17 cellular contexts compared by ENCODE assay signal in the genomic region with DNA sequence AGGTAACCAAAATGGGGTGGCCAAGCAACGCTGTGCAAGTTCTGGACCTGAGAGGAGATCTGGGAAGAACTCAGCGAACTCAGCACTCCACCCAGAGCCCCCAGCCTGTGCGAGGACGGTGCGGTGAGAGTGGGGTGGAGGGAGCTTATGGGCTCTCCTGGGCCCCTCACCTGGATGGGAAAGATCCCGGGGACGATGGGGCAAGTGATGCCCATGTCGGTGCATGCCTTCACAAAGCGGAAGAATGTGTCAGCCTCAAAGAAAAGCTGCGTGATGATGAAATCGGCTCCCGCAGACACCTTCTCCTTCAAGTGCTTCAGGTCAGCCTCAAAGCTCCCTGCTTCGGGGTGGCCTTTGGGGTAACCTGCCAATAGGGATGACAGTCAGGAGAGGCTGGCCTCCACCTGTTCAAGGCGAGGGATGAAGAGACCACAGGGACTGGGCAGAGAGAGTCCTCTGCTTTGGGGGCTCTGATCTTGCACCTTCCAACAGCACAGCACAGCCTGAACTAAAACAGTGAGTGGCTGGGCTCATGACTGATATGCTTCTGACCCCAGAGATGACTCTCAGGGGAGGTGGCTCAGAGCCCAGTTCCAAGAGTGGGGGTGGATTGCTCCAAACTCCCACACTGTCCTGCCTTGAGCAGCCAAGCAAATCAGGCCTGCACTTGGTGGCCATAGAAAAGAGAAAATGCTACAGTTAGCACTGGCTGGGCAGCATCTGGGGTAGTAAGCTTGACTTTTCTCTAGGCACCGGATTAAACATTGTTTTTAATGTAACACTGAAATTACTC. TPM values are rescaled to one million over a fixed set of nuclear protein-coding genes. Genes with fewer than 3 reads are reported as not detected.
A peak's percentile ranks its signal among the peaks of the same experiment; 100 is the strongest.
DNase-seq lines count a peak whose midpoint lies in the region; ATAC-seq and TF ChIP-seq lines count a peak whose summit lies in the region.
"Had no signal": no experiment of that assay in that cellular context is flagged by ENCODE, and none has a peak within 500 bp of the region (broad histone marks: within the 10 kb centered on the region; RNA-seq: fewer than 3 reads in every experiment).

No MANE protein-coding gene starts in this region.

- intact Hi-C loops in cardiac septum (cut with DNase I): no loop called here
- intact Hi-C loops in activated CD4-positive, alpha-beta T cell treated with anti-CD3 and anti-CD28 coated beads for 36 hours (cut with DNase I, micrococcal nuclease): no loop called here

- H3K4me3 Mint-ChIP-seq in activated CD4-positive, alpha-beta T cell treated with anti-CD3 and anti-CD28 coated beads for 36 hours: no peak overlapping the region
- no peak overlapping the region for H3K4me3 Mint-ChIP-seq in activated CD8-positive, alpha-beta memory T cell treated with anti-CD3 and anti-CD28 coated beads, Interleukin-2, amount 10 ng/mL, durations not matched to agents 7 days and 5 days
- H3K4me3 Mint-ChIP-seq: activated CD4-positive, alpha-beta T cell treated with anti-CD3 and anti-CD28 coated beads, Interleukin-2, amount 10 ng/mL, durations not matched to agents 24 days and 14 days; IgD-negative memory B cell had no signal

- no peaks in the 10 kb centered on the region for H3K27me3 Mint-ChIP-seq in activated CD4-positive, alpha-beta T cell treated with anti-CD3 and anti-CD28 coated beads for 36 hours
- H3K27me3 Mint-ChIP-seq in activated CD8-positive, alpha-beta memory T cell treated with anti-CD3 and anti-CD28 coated beads, Interleukin-2, amount 10 ng/mL, durations not matched to agents 7 days and 5 days: no peaks in the 10 kb centered on the region
- H3K27me3 Mint-ChIP-seq: activated CD4-positive, alpha-beta T cell treated with anti-CD3 and anti-CD28 coated beads, Interleukin-2, amount 10 ng/mL, durations not matched to agents 24 days and 14 days; IgD-negative memory B cell had no signal

- no peaks in the 10 kb centered on the region for H3K79me2 ChIP-seq in ACC112 (ENCODE audit: control insufficient read depth, insufficient read depth, low read length, unreplicated experiment)

- no peak overlapping the region for H3K27ac Mint-ChIP-seq in activated CD4-positive, alpha-beta T cell treated with anti-CD3 and anti-CD28 coated beads for 36 hours
- no peak overlapping the region for H3K27ac Mint-ChIP-seq in activated CD8-positive, alpha-beta memory T cell treated with anti-CD3 and anti-CD28 coated beads, Interleukin-2, amount 10 ng/mL, durations not matched to agents 7 days and 5 days
- H3K27ac Mint-ChIP-seq: activated CD4-positive, alpha-beta T cell treated with anti-CD3 and anti-CD28 coated beads, Interleukin-2, amount 10 ng/mL, durations not matched to agents 24 days and 14 days had no signal

- H2AFZ ChIP-seq in ACC112 (ENCODE audit: low read length, unreplicated experiment): no peak overlapping the region

- H3K9me3 ChIP-seq in adipocyte (ENCODE audit: control insufficient read depth, low read length): no peaks in the 10 kb centered on the region

- H3K27me3 ChIP-seq in ACC112 (ENCODE audit: insufficient read depth, low read length) (no peaks in the 10 kb centered on the region), adipocyte (replicated peaks; ENCODE audit: control insufficient read depth, insufficient read depth, low read length) (no peaks in the 10 kb centered on the region)

- ATAC-seq in omental fat pad (ENCODE audit: low FRiP score): peak; percentile 20
- ATAC-seq in HG03095 (IDR thresholded peaks at IDR 0.05; ENCODE audit: unreplicated experiment): no peak
- no peak for ATAC-seq in activated CD4-positive, alpha-beta T cell treated with anti-CD3 and anti-CD28 coated beads for 36 hours
- ATAC-seq in activated CD8-positive, alpha-beta memory T cell treated with anti-CD3 and anti-CD28 coated beads, Interleukin-2, amount 10 ng/mL, durations not matched to agents 7 days and 5 days: no peak

- POLR2A ChIA-PET in activated CD4-positive, alpha-beta T cell treated with anti-CD3 and anti-CD28 coated beads for 36 hours (lab: Charles Lee): no interaction called here

- CTCF ChIA-PET in activated CD4-positive, alpha-beta T cell treated with anti-CD3 and anti-CD28 coated beads for 36 hours (lab: Charles Lee): interaction anchor here (1.1 kb wide), 2 partner anchors 20 to 22 kb away, joined by 3 read pairs; no protein-coding TSS in a partner anchor
- CTCF ChIA-PET in activated CD8-positive, alpha-beta memory T cell treated with anti-CD3 and anti-CD28 coated beads, Interleukin-2, amount 10 ng/mL, durations not matched to agents 7 days and 5 days (lab: Charles Lee): interaction anchor here (1.1 kb wide), 1 partner anchor 12 kb away, joined by 3 read pairs; no protein-coding TSS in a partner anchor

- H3K27ac ChIP-seq in ACC112 (ENCODE audit: low read depth, low read length): peak overlapping the region; percentile 19; the same call in 1 of the 2 replicates

- H3K4me1 Mint-ChIP-seq in activated CD4-positive, alpha-beta T cell treated with anti-CD3 and anti-CD28 coated beads for 36 hours: no peaks in the 10 kb centered on the region
- peaks cover 2% of the 10 kb centered on the region for H3K4me1 Mint-ChIP-seq in activated CD8-positive, alpha-beta memory T cell treated with anti-CD3 and anti-CD28 coated beads, Interleukin-2, amount 10 ng/mL, durations not matched to agents 7 days and 5 days
- H3K4me1 Mint-ChIP-seq: activated CD4-positive, alpha-beta T cell treated with anti-CD3 and anti-CD28 coated beads, Interleukin-2, amount 10 ng/mL, durations not matched to agents 24 days and 14 days had no signal

- H3K9me3 Mint-ChIP-seq in activated CD4-positive, alpha-beta T cell treated with anti-CD3 and anti-CD28 coated beads for 36 hours (ENCODE audit: low read depth): no peaks in the 10 kb centered on the region
- no peaks in the 10 kb centered on the region for H3K9me3 Mint-ChIP-seq in activated CD8-positive, alpha-beta memory T cell treated with anti-CD3 and anti-CD28 coated beads, Interleukin-2, amount 10 ng/mL, durations not matched to agents 7 days and 5 days (ENCODE audit: low read depth)
- H3K9me3 Mint-ChIP-seq: activated CD4-positive, alpha-beta T cell treated with anti-CD3 and anti-CD28 coated beads, Interleukin-2, amount 10 ng/mL, durations not matched to agents 24 days and 14 days; IgD-negative memory B cell had no signal

- H3K4me3 ChIP-seq in ACC112 (ENCODE audit: low read depth, low read length) (no peak overlapping the region), adipocyte (ENCODE audit: low read length) (no peak overlapping the region)

- peaks cover 21% of the 10 kb centered on the region for H3K4me1 ChIP-seq in ACC112 (ENCODE audit: control insufficient read depth, insufficient read depth, low read length, unreplicated experiment)
- peaks cover 39% of the 10 kb centered on the region for H3K4me1 ChIP-seq in adipocyte (ENCODE audit: control insufficient read depth, insufficient read depth, low read length)

- H3K36me3 ChIP-seq in ACC112 (ENCODE audit: insufficient read depth, low read length) (peaks cover 6% of the 10 kb centered on the region; the same call in 1 of the 2 replicates), adipocyte (ENCODE audit: control insufficient read depth, insufficient read depth, low read length, severe bottlenecking) (peaks cover 59% of the 10 kb centered on the region)

- peaks cover 24% of the 10 kb centered on the region for H3K36me3 Mint-ChIP-seq in activated CD4-positive, alpha-beta T cell treated with anti-CD3 and anti-CD28 coated beads for 36 hours (ENCODE audit: low read depth)
- peaks cover 11% of the 10 kb centered on the region for H3K36me3 Mint-ChIP-seq in activated CD8-positive, alpha-beta memory T cell treated with anti-CD3 and anti-CD28 coated beads, Interleukin-2, amount 10 ng/mL, durations not matched to agents 7 days and 5 days

- no peak for DNase-seq in adipocyte (ENCODE audit: low read depth)
- peak; percentile 82 for DNase-seq in cardiac septum (ENCODE audit: low spot score)
- no peak for DNase-seq in omental fat pad (ENCODE audit: low spot score)
- no peak for DNase-seq in activated CD4-positive, alpha-beta T cell treated with anti-CD3 and anti-CD28 coated beads for 36 hours
- no peak for DNase-seq in nucleus accumbens (lab: John Stamatoyannopoulos, UW)
- no peak for DNase-seq in activated CD8-positive, alpha-beta memory T cell treated with anti-CD3 and anti-CD28 coated beads, Interleukin-2, amount 10 ng/mL, durations not matched to agents 7 days and 5 days
- DNase-seq: activated CD4-positive, alpha-beta T cell treated with anti-CD3 and anti-CD28 coated beads, Interleukin-2, amount 10 ng/mL, durations not matched to agents 24 days and 14 days; activated naive CD4-positive, alpha-beta T cell; DMS153; H7; NCI-H187 treated with DMSO at 0.1 percent for 48 hours; retina had no signal

- no peak for TF ChIP-seq CTCF in omental fat pad (IDR thresholded peaks at IDR 0.05)

- H3K9ac ChIP-seq in adipocyte (ENCODE audit: low read length): peak overlapping the region; percentile 57

RNA-seq across cellular contexts. Expression of gene MTHFR, which starts 9.5 kb away (rescaled TPM):
- 33.7 TPM for total RNA-seq in cardiac septum
- 10 to 100 TPM; 28.9 to 44.8 (median 36.0) TPM for total RNA-seq in omental fat pad
- 10 to 100 TPM; 11.2 to 11.6 TPM for total RNA-seq in activated CD4-positive, alpha-beta T cell treated with anti-CD3 and anti-CD28 coated beads for 36 hours
- total RNA-seq in activated CD8-positive, alpha-beta memory T cell treated with anti-CD3 and anti-CD28 coated beads, Interleukin-2, amount 10 ng/mL, durations not matched to agents 7 days and 5 days: 10 to 100 TPM; 24.1 to 30.0 TPM

RNA-seq across cellular contexts. Expression of gene CLCN6, which starts 9.8 kb away (rescaled TPM):
- 26.3 TPM for total RNA-seq in cardiac septum
- 10 to 100 TPM; 14.4 to 20.4 (median 18.0) TPM for total RNA-seq in omental fat pad
- 1 to 10 TPM; 9.4 to 9.5 TPM for total RNA-seq in activated CD4-positive, alpha-beta T cell treated with anti-CD3 and anti-CD28 coated beads for 36 hours
- 10 to 100 TPM; 20.0 to 21.1 TPM for total RNA-seq in activated CD8-positive, alpha-beta memory T cell treated with anti-CD3 and anti-CD28 coated beads, Interleukin-2, amount 10 ng/mL, durations not matched to agents 7 days and 5 days

RNA-seq across cellular contexts. Expression of gene C1orf167, which starts 34.2 kb away (rescaled TPM):
- total RNA-seq in cardiac septum (2.3 TPM), omental fat pad (1 to 10 TPM in 1 of 4 donors, under 1 TPM in 1, not detected in 2; 0.72 to 2.0 TPM)
- not detected for total RNA-seq in activated CD4-positive, alpha-beta T cell treated with anti-CD3 and anti-CD28 coated beads for 36 hours
- total RNA-seq in activated CD8-positive, alpha-beta memory T cell treated with anti-CD3 and anti-CD28 coated beads, Interleukin-2, amount 10 ng/mL, durations not matched to agents 7 days and 5 days: not detected
- total RNA-seq: activated CD4-positive, alpha-beta T cell treated with anti-CD3 and anti-CD28 coated beads, Interleukin-2, amount 10 ng/mL, durations not matched to agents 24 days and 14 days; glomerular endothelial cell had no signal

RNA-seq across cellular contexts. Expression of gene NPPA, which starts 51.4 kb away (rescaled TPM):
- total RNA-seq in cardiac septum (21,376 TPM), omental fat pad (not detected)
- not detected for total RNA-seq in activated CD4-positive, alpha-beta T cell treated with anti-CD3 and anti-CD28 coated beads for 36 hours
- total RNA-seq in activated CD8-positive, alpha-beta memory T cell treated with anti-CD3 and anti-CD28 coated beads, Interleukin-2, amount 10 ng/mL, durations not matched to agents 7 days and 5 days: not detected
- total RNA-seq: activated CD4-positive, alpha-beta T cell treated with anti-CD3 and anti-CD28 coated beads, Interleukin-2, amount 10 ng/mL, durations not matched to agents 24 days and 14 days; glomerular endothelial cell; H7; mesenteric fat pad had no signal
